Comparison of ENCODE assay signal across 8 cellular contexts in the genomic region with DNA sequence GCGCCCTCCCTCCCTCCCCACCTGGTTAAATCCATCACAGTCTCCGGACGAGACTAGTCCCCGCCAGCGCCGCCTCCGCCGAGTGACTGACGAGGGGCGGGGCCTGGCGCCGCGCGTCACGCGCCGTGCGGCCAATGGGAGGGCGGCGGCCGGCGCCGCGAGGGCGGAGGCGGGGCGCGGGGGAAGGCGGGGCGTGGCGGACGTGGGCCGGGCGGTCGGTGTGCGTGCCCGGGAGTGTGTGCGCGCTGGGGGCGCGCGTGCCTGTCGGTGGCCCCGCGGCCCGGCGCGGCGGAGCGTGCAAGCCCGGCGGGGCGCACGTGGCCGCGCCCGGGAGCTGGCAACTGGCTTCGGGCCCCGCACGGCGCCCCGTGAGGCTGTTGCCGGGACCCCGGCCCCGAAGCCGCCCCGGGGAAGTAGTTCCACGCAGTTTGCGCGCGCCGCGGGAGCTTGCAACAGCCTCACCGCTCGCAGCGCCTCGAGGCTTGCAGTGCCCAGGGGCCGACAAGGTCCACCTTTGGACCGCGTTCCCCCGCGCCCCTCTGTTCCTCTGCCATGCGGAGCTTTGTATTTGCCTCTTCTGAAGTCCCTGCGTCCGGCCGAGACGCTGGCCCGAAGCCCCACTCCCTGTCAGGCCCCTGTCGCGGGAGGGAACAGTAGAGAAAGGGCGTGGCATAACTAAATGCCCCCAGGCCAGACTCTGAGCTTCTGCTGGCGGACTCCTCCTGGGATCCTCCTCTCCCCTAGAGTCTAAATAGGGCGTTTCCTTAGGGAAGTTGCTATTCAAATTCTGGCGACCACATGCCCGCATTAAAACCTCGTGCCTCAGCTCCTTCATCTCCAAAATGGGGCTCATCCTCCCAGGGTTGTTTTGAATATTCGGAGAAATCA. TPM values are rescaled to one million over a fixed set of nuclear protein-coding genes. Genes with fewer than 3 reads are reported as not detected.
DNase-seq lines count a peak whose midpoint lies in the region; ATAC-seq and TF ChIP-seq lines count a peak whose summit lies in the region.

No MANE protein-coding gene starts in this region.

- ATAC-seq in GM19467 (IDR thresholded peaks at IDR 0.05; ENCODE audit: unreplicated experiment) (peak; percentile 87), mucosa of descending colon (peak; percentile 97)

- H3K9ac ChIP-seq in NT2/D1 (ENCODE audit: insufficient read length, low read depth): peak overlapping the region; percentile 78

- no peak for TF ChIP-seq CTCF in HL-60 (IDR thresholded peaks at IDR 0.05; ENCODE audit: insufficient read depth, low read length)
- no peak for TF ChIP-seq CTCF in mucosa of descending colon (IDR thresholded peaks at IDR 0.05)

- peak overlapping the region; percentile 56 for H3K27ac ChIP-seq in HL-60 (replicated peaks)
- H3K27ac ChIP-seq in epithelial cell of prostate: peak overlapping the region; percentile 59

- H3K27me3 ChIP-seq in HL-60 (ENCODE audit: insufficient read depth, poor library complexity, severe bottlenecking) (no peaks in the 10 kb centered on the region), NT2/D1 (ENCODE audit: insufficient read depth, insufficient read length) (no peaks in the 10 kb centered on the region)

- H3K36me3 ChIP-seq in NT2/D1 (ENCODE audit: insufficient read depth, insufficient read length, low read length): peaks cover 16% of the 10 kb centered on the region
- no peaks in the 10 kb centered on the region for H3K36me3 ChIP-seq in mucosa of descending colon (ENCODE audit: low read depth)

- H3K9me3 ChIP-seq in NT2/D1 (ENCODE audit: insufficient read depth, low read length): no peaks in the 10 kb centered on the region
- no peaks in the 10 kb centered on the region for H3K9me3 ChIP-seq in mucosa of descending colon

- intact Hi-C loops in mucosa of descending colon (cut with DNase I, micrococcal nuclease): no loop called here

- no peaks in the 10 kb centered on the region for H3K4me1 ChIP-seq in NT2/D1 (ENCODE audit: insufficient read depth, insufficient read length)
- peaks cover 16% of the 10 kb centered on the region for H3K4me1 ChIP-seq in mucosa of descending colon (ENCODE audit: low read depth)

- DNase-seq in COLO829 (ENCODE audit: low spot score): peak; percentile 89
- peak; percentile 62 to 84 for DNase-seq in HL-60 (ENCODE audit: low read depth in 1 of 2, low spot score in 1 of 2)
- peak; percentile 70 for DNase-seq in NT2/D1 (ENCODE audit: low read depth, low spot score)
- DNase-seq in activated T-cell treated with anti-CD3 and anti-CD28 coated beads for 24 hours (ENCODE audit: low read depth): peak; percentile 88
- DNase-seq in epithelial cell of prostate (ENCODE audit: low read depth, low spot score): peak; percentile 46
- peak; percentile 93 to 97 (median 95) for DNase-seq in mucosa of descending colon
- peak; percentile 86 to 91 for DNase-seq in stimulated activated CD8-positive, alpha-beta memory T cell treated with anti-CD3 and anti-CD28 coated beads, Interleukin-2, amount 100 ng/mL, for 48 hours (ENCODE audit: low read depth in 2 of 2)

- peak overlapping the region; percentile 83 for H3K4me3 ChIP-seq in HL-60 (replicated peaks; ENCODE audit: insufficient read depth, low read length)
- H3K4me3 ChIP-seq in NT2/D1 (ENCODE audit: insufficient read length, low read depth): peak overlapping the region; percentile 60
- H3K4me3 ChIP-seq in mucosa of descending colon: peak overlapping the region; percentile 65

RNA-seq across cellular contexts. Expression of a gene that starts 0.9 kb away (rescaled TPM):
- total RNA-seq in mucosa of descending colon: 10 to 100 TPM; 16.4 to 22.9 (median 17.1) TPM

Comparison
In these comparisons a context has a peak if more than half of its experiments do, and no peak if none do; other contexts are left out.
1. Peak in every context shown above with its lines: DNase-seq, ATAC-seq, H3K4me3 ChIP-seq and H3K27ac ChIP-seq.